25 cellular contexts compared by ENCODE assay signal in the genomic region with DNA sequence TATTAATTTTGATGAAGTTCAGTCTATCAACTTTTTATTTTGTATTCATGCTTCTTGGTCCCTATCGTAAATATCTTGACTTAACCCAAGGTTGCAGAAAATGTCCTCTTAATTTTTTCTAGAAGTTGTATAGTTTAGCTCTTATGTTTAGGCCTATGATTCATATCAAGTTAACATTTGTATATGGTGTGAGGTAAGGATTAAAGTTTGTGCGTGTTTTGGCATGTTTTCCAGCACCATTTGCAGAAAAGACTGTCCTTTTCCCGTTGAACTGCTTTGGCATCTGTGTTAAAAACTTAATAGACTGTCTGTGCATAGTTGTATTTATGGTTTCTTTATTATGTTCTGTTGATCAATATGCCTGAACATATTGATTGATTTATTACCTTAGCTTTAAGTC.
"Had no signal": no experiment of that assay in that cellular context is flagged by ENCODE, and none has a peak within 500 bp of the region (broad histone marks: within the 10 kb centered on the region; RNA-seq: fewer than 3 reads in every experiment).

No MANE protein-coding gene starts in this region.

- DNase-seq: colonic mucosa; effector CD8-positive, alpha-beta T cell; endodermal cell; erythroblast; hypothalamus; left ventricle myocardium superior; mesenchymal stem cell; mucosa of descending colon; naive B cell; pancreas; right lobe of liver; stimulated activated CD4-positive, alpha-beta T cell treated with anti-CD3 and anti-CD28 coated beads, Interleukin-2, amount 100 ng/mL, for 24 hours; stimulated activated CD4-positive, alpha-beta T cell treated with anti-CD3 and anti-CD28 coated beads, Interleukin-4, amount 100 ng/mL, for 24 hours; stimulated activated naive CD4-positive, alpha-beta T cell treated with Interleukin-2 at 50 U/mL for 16 hours; stomach; thyroid gland; trophoblast cell had no signal

- H3K36me3 Mint-ChIP-seq: stimulated activated effector memory CD8-positive, alpha-beta T cell treated with anti-CD3 and anti-CD28 coated beads, Interleukin-12 subunit alpha, Interleukin-12 subunit beta, amount 100 ng/mL, for 72 hours had no signal

- H3K4me1 Mint-ChIP-seq: mesothelial cell of epicardium had no signal

- ATAC-seq: left ventricle myocardium superior; mucosa of descending colon; natural killer cell treated with Interleukin-12 subunit alpha and Interleukin-12 subunit beta and Interleukin-15 and Interleukin-18, amount 100 ng/mL, for 72 hours; pancreas; stimulated activated effector memory CD8-positive, alpha-beta T cell treated with anti-CD3 and anti-CD28 coated beads, Interleukin-12 subunit alpha, Interleukin-12 subunit beta, amount 100 ng/mL, for 72 hours had no signal

- H3K9me3 ChIP-seq: colonic mucosa, neutrophil, pancreas, right lobe of liver, thyroid gland, vagina had no signal

- H3K4me3 ChIP-seq: colonic mucosa, lung, mucosa of descending colon, pancreas, right lobe of liver, stomach, thyroid gland, vagina had no signal

- H3K36me3 ChIP-seq: colonic mucosa, neutrophil, pancreas, right lobe of liver, stomach, thyroid gland, vagina had no signal

- H3K27ac Mint-ChIP-seq: dendritic cell treated with granulocyte-macrophage colony-stimulating factor and Interleukin-4, amounts not matched to agents 40 ng/mL and 50 ng/mL, for 4 days; endodermal cell; mesothelial cell of epicardium; naive B cell; natural killer cell treated with Interleukin-12 subunit alpha and Interleukin-12 subunit beta and Interleukin-15 and Interleukin-18, amount 100 ng/mL, for 72 hours; stimulated activated effector memory CD8-positive, alpha-beta T cell treated with anti-CD3 and anti-CD28 coated beads, Interleukin-12 subunit alpha, Interleukin-12 subunit beta, amount 100 ng/mL, for 72 hours had no signal

- H3K4me3 Mint-ChIP-seq: dendritic cell treated with granulocyte-macrophage colony-stimulating factor and Interleukin-4, amounts not matched to agents 40 ng/mL and 50 ng/mL, for 4 days; endodermal cell; mesothelial cell of epicardium; naive B cell; natural killer cell treated with Interleukin-12 subunit alpha and Interleukin-12 subunit beta and Interleukin-15 and Interleukin-18, amount 100 ng/mL, for 72 hours; neural crest cell; stimulated activated effector memory CD8-positive, alpha-beta T cell treated with anti-CD3 and anti-CD28 coated beads, Interleukin-12 subunit alpha, Interleukin-12 subunit beta, amount 100 ng/mL, for 72 hours had no signal

- H3K9me3 Mint-ChIP-seq: dendritic cell treated with granulocyte-macrophage colony-stimulating factor and Interleukin-4, amounts not matched to agents 40 ng/mL and 50 ng/mL, for 4 days; natural killer cell treated with Interleukin-12 subunit alpha and Interleukin-12 subunit beta and Interleukin-15 and Interleukin-18, amount 100 ng/mL, for 72 hours had no signal

- H3K4me1 ChIP-seq: colonic mucosa had no signal

- H3K27me3 ChIP-seq: colonic mucosa, pancreas, right lobe of liver, stomach, thyroid gland, vagina had no signal

- H3K27ac ChIP-seq: colonic mucosa, neutrophil, pancreas, right lobe of liver, stomach, thyroid gland, vagina had no signal
